14 cellular contexts compared by ENCODE assay signal in the genomic region with DNA sequence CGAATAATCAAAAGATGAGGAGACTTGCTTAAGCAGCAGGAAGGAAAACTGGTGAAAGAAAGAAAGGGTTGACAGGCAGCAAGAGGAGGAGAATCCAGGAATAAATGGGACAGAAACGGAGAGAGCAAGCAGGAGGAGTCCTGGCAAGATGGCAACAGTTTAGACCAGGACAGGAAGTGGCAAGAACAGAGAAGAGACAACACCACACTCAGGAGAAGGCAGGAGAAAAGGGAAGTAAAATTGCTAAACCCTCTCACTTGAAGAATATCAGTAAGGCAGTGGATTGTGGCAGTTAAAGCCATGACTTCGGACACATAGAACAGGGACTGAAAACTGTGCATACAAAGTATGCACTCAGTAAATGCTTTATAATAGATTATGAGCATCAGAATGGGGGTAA.
A peak's percentile ranks its signal among the peaks of the same experiment; 100 is the strongest.
DNase-seq lines count a peak whose midpoint lies in the region; ATAC-seq, FAIRE-seq and TF ChIP-seq lines count a peak whose summit lies in the region.
"Had no signal": no experiment of that assay in that cellular context is flagged by ENCODE, and none has a peak within 500 bp of the region (broad histone marks: within the 10 kb centered on the region; RNA-seq: fewer than 3 reads in every experiment).

No MANE protein-coding gene starts in this region.

- no TSS peak for BruUV-seq in PC-3 (replicated peaks; lab: Mats Ljungman, UMichigan)

- POLR2A ChIA-PET in PC-3 (lab: Charles Lee; ENCODE audit: unreplicated experiment), result no interaction called here

- no peaks in the 10 kb centered on the region for H3K9me3 ChIP-seq in PC-3 (ENCODE audit: low read length)
- H3K9me3 ChIP-seq: upper lobe of left lung had no signal

- H3K27me3 ChIP-seq in PC-3 (ENCODE audit: low read length), result no peaks in the 10 kb centered on the region
- H3K27me3 ChIP-seq: dorsolateral prefrontal cortex, upper lobe of left lung had no signal

- intact Hi-C loops in PC-3 (cut with micrococcal nuclease), result no loop called here

- no peaks in the 10 kb centered on the region for H4K20me1 ChIP-seq in PC-3 (ENCODE audit: low read length)

- no peak overlapping the region for H3K4me2 ChIP-seq in PC-3 (ENCODE audit: low read length)

- no peaks in the 10 kb centered on the region for H3K4me1 ChIP-seq in PC-3 (ENCODE audit: insufficient read depth, low read length)

- no peak overlapping the region for H2AFZ ChIP-seq in PC-3 (ENCODE audit: low read length)

- no peaks in the 10 kb centered on the region for H3K79me2 ChIP-seq in PC-3 (ENCODE audit: low read length)

- CTCF ChIA-PET in PC-3 (lab: Charles Lee), result no interaction called here

- FAIRE-seq in HTR-8/SVneo (lab: Jason Lieb, UNC), result no peak

- H3K9ac ChIP-seq in PC-3 (ENCODE audit: low read length), result no peak overlapping the region

- H3F3A ChIP-seq in PC-3 (ENCODE audit: low read length, unreplicated experiment), result no peaks in the 10 kb centered on the region

- H3K27ac ChIP-seq in PC-3 (ENCODE audit: low read length) (no peak overlapping the region), caudate nucleus (ENCODE audit: low read depth, low read length) (no peak overlapping the region)
- H3K27ac ChIP-seq: upper lobe of left lung had no signal

- no peak overlapping the region for H3K4me3 ChIP-seq in PC-3 (ENCODE audit: low read length)
- H3K4me3 ChIP-seq: upper lobe of left lung had no signal

- ATAC-seq in GM19468 (IDR thresholded peaks at IDR 0.05; ENCODE audit: extremely low read depth, unreplicated experiment) (peak; percentile 74), HG03135 (IDR thresholded peaks at IDR 0.05; ENCODE audit: unreplicated experiment) (peak; percentile 70), PC-3 (no peak)
- ATAC-seq: activated CD4-positive, CD25-positive, alpha-beta regulatory T cell treated with anti-CD3 and anti-CD28 coated beads, Interleukin-2, amount 50 U/mL, for 24 hours had no signal

- DNase-seq in SKM-1 (lab: John Stamatoyannopoulos, UW; ENCODE audit: unreplicated experiment), result peak; percentile 68
- DNase-seq in pons (ENCODE audit: low spot score), result peak; percentile 48
- DNase-seq in HTR-8/SVneo (ENCODE audit: insufficient read length, low spot score), result no peak
- DNase-seq in PC-3, result no peak
- DNase-seq in caudate nucleus (lab: John Stamatoyannopoulos, UW), result no peak
- DNase-seq: activated naive CD4-positive, alpha-beta T cell treated with anti-CD3 and anti-CD28 coated beads for 36 hours; DND-41; dorsolateral prefrontal cortex; NCI-H1436; stimulated activated CD4-positive, alpha-beta T cell treated with anti-CD3 and anti-CD28 coated beads, Interleukin-4, amount 100 ng/mL, for 24 hours; upper lobe of left lung had no signal

- no peak for TF ChIP-seq CTCF in PC-3 (conservative IDR thresholded peaks at IDR 0.05; ENCODE audit: low read depth, low read length)

- H3K9me2 ChIP-seq in PC-3 (replicated peaks; ENCODE audit: low read length), result no peaks in the 10 kb centered on the region

- no peaks in the 10 kb centered on the region for H3K36me3 ChIP-seq in PC-3 (ENCODE audit: low read depth, low read length)
- H3K36me3 ChIP-seq: upper lobe of left lung had no signal

Comparison
In these comparisons a context has a peak if more than half of its experiments do, and no peak if none do; other contexts are left out.
1. DNase-seq: peak in SKM-1 (single experiment) and pons (single experiment); none in HTR-8/SVneo (single experiment), PC-3 (single experiment) and caudate nucleus (0 of 61).